ENCODE assay signal across 8 cellular contexts in the genomic region with DNA sequence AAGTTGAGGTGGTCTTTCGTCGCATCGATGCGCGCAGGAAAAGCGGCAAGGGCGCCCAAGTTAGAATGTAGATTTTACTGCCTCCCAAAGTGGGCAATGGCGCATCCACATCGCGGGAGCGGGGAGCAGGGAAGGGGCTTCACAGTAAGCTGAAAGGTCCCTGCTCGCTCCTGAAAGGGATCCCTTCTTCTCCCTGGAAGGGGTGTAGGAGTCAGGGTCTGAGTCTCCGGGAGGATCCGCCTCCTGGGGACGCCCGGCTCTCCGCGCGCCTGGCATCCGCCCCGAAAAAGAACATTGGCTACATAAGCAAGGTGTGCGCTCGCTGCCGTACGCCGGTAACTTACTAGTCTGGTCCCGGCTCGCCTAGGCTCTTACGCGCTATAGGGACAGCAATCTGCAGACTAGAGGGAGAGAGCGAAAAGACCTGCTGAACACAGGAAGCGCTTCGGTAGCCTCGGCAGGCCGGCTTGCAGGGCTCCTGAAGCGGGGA. TPM values are rescaled to one million over a fixed set of nuclear protein-coding genes. Genes with fewer than 3 reads are reported as not detected.
A peak's percentile ranks its signal among the peaks of the same experiment; 100 is the strongest.
DNase-seq lines count a peak whose midpoint lies in the region; ATAC-seq and TF ChIP-seq lines count a peak whose summit lies in the region.

No MANE protein-coding gene starts in this region.

- peak; percentile 59 for DNase-seq in AG08396 (ENCODE audit: low spot score)
- peak; percentile 52 to 61 for DNase-seq in HAP-1 (ENCODE audit: low spot score in 2 of 2)
- peak; percentile 30 to 63 for DNase-seq in NOMO-1 (lab: John Stamatoyannopoulos, UW; ENCODE audit: unreplicated experiment in 2 of 2)
- peak; percentile 67 to 82 (median 80) for DNase-seq in body of pancreas
- peak; percentile 80 for DNase-seq in retina
- DNase-seq in SHP77 treated with DMSO at 0.1 percent for 48 hours (lab: John Stamatoyannopoulos, UW): no peak

- H3K4me1 ChIP-seq in HAP-1 (peaks cover 11% of the 10 kb centered on the region), body of pancreas (peaks cover 64% of the 10 kb centered on the region)

- WGBS in body of pancreas, 2 donors: 0% methylated on average over 5 to 33 of the region's 36 CpGs

- H3K4me3 ChIP-seq in HAP-1 (peak overlapping the region; percentile 46), body of pancreas (peak overlapping the region; percentile 1 to 38), iPS-11a (ENCODE audit: low read depth, low read length) (peak overlapping the region; percentile 85)

- intact Hi-C loops in body of pancreas (cut with DNase I): no loop called here

- ATAC-seq in body of pancreas (peak; percentile 36), HG03469 (IDR thresholded peaks at IDR 0.05; ENCODE audit: unreplicated experiment) (no peak)

- in situ Hi-C loops in HAP-1 (cut with MboI; ENCODE audit: low sequenced_read_pairs): no loop called here

- peak overlapping the region; percentile 65 to 87 (median 77) for H3K27ac ChIP-seq in body of pancreas

- H3K36me3 ChIP-seq in HAP-1 (replicated peaks): no peaks in the 10 kb centered on the region
- no peaks in the 10 kb centered on the region for H3K36me3 ChIP-seq in body of pancreas (replicated peaks in 1 of 2; ENCODE audit: insufficient read depth in 1 of 2, low read depth in 2 of 2)

- no peak for TF ChIP-seq CTCF in body of pancreas (IDR thresholded peaks at IDR 0.05)

- no peaks in the 10 kb centered on the region for H3K9me3 ChIP-seq in HAP-1
- no peaks in the 10 kb centered on the region for H3K9me3 ChIP-seq in body of pancreas

- no peak for TF ChIP-seq POLR2A in body of pancreas (IDR thresholded peaks at IDR 0.05)

- H3K27me3 ChIP-seq in HAP-1 (ENCODE audit: low read depth): peaks cover 24% of the 10 kb centered on the region
- no peaks in the 10 kb centered on the region for H3K27me3 ChIP-seq in body of pancreas

RNA-seq across cellular contexts. Expression of gene UNC5B, which starts 0.8 kb away (rescaled TPM):
- total RNA-seq in body of pancreas: 10 to 100 TPM; 10.4 to 11.2 TPM

Comparison
In these comparisons a context has a peak if more than half of its experiments do, and no peak if none do; other contexts are left out.
1. H3K4me3 ChIP-seq: peak in every context shown above with its lines; median percentile 85 in iPS-11a; 46 in HAP-1; 20 in body of pancreas.